Comparison of ENCODE assay signal across 8 cellular contexts in genomic region chr7:82729172-82730030, GRCh38.
DNase-seq lines count a peak whose midpoint lies in the region; ATAC-seq and TF ChIP-seq lines count a peak whose summit lies in the region.

No MANE protein-coding gene starts in this region.

- H3K4me1 ChIP-seq in HAP-1 (no peaks in the 10 kb centered on the region), NT2/D1 (ENCODE audit: insufficient read depth, insufficient read length) (no peaks in the 10 kb centered on the region), parathyroid adenoma (no peaks in the 10 kb centered on the region), gastrocnemius medialis (no peaks in the 10 kb centered on the region)

- H3K4me2 ChIP-seq in parathyroid adenoma (ENCODE audit: low read length), result no peak overlapping the region

- intact Hi-C loops in dorsolateral prefrontal cortex (cut with DNase I), result loop anchor here (10.0 kb wide), 3 partner anchors 685 to 1255 kb away; no protein-coding TSS in a partner anchor
- intact Hi-C loops in gastrocnemius medialis (cut with DNase I; ENCODE audit: low total_unique reads), result loop anchor here (5.0 kb wide), 1 partner anchor 1247 kb away; no protein-coding TSS in a partner anchor

- H3K36me3 ChIP-seq in HAP-1 (replicated peaks) (no peaks in the 10 kb centered on the region), NT2/D1 (ENCODE audit: insufficient read depth, insufficient read length, low read length) (no peaks in the 10 kb centered on the region), parathyroid adenoma (ENCODE audit: control insufficient read depth, insufficient read depth, low read length) (no peaks in the 10 kb centered on the region), gastrocnemius medialis (no peaks in the 10 kb centered on the region)

- DNase-seq in Ammon's horn (ENCODE audit: low spot score), result peak; percentile 8
- DNase-seq in HAP-1 (ENCODE audit: low spot score in 2 of 2), result peak; percentile 53 to 59
- peak; percentile 32 for DNase-seq in NT2/D1 (ENCODE audit: low read depth, low spot score)
- DNase-seq in dorsolateral prefrontal cortex, result no peak
- DNase-seq in gastrocnemius medialis, result no peak

- TF ChIP-seq CTCF in dorsolateral prefrontal cortex (IDR thresholded peaks at IDR 0.05 in 54 of 56, conservative IDR thresholded peaks at IDR 0.05 in 2 of 56; ENCODE audit: low read depth in 1 of 56, partially characterized antibody in 56 of 56) (peak in 54 of 56 donors; percentile 17 to 64 (median 46)), parathyroid adenoma (IDR thresholded peaks at IDR 0.05) (peak; percentile 37), gastrocnemius medialis (IDR thresholded peaks at IDR 0.05 in 4 of 5, conservative IDR thresholded peaks at IDR 0.05 in 1 of 5) (peak in 2 of 5 experiments; percentile 12 to 35)

- H3K27ac ChIP-seq in dorsolateral prefrontal cortex, result no peak overlapping the region
- H3K27ac ChIP-seq in parathyroid adenoma, result no peak overlapping the region
- H3K27ac ChIP-seq in gastrocnemius medialis, result no peak overlapping the region

- H3K9ac ChIP-seq in NT2/D1 (ENCODE audit: insufficient read length, low read depth) (no peak overlapping the region), parathyroid adenoma (no peak overlapping the region)

- H3K27me3 ChIP-seq in HAP-1 (ENCODE audit: low read depth) (no peaks in the 10 kb centered on the region), NT2/D1 (ENCODE audit: insufficient read depth, insufficient read length) (no peaks in the 10 kb centered on the region), dorsolateral prefrontal cortex (no peaks in the 10 kb centered on the region), parathyroid adenoma (ENCODE audit: control insufficient read depth, insufficient read depth, low read length) (no peaks in the 10 kb centered on the region), gastrocnemius medialis (no peaks in the 10 kb centered on the region)

- H3K4me3 ChIP-seq in HAP-1 (no peak overlapping the region), NT2/D1 (ENCODE audit: insufficient read length, low read depth) (no peak overlapping the region), dorsolateral prefrontal cortex (no peak overlapping the region), parathyroid adenoma (ENCODE audit: low read depth, low read length) (no peak overlapping the region), gastrocnemius medialis (no peak overlapping the region)

- no peak for TF ChIP-seq POLR2A in gastrocnemius medialis (IDR thresholded peaks at IDR 0.05)

- no peak overlapping the region for H2AFZ ChIP-seq in parathyroid adenoma

- in situ Hi-C loops in HAP-1 (cut with MboI; ENCODE audit: low sequenced_read_pairs), result loop anchor here (10.0 to 25.0 kb wide), 3 partner anchors 125 to 1242 kb away; no protein-coding TSS in a partner anchor
- in situ Hi-C loops in gastrocnemius medialis (cut with MboI; ENCODE audit: low sequenced_read_pairs in 4 of 4), result no loop called here

- ATAC-seq in gastrocnemius medialis (no peak), HG02623 (IDR thresholded peaks at IDR 0.05; ENCODE audit: unreplicated experiment) (no peak), HG03196 (IDR thresholded peaks at IDR 0.05; ENCODE audit: unreplicated experiment) (no peak)

- no peaks in the 10 kb centered on the region for H3K79me2 ChIP-seq in parathyroid adenoma

- H3K9me3 ChIP-seq in HAP-1 (no peaks in the 10 kb centered on the region), NT2/D1 (ENCODE audit: insufficient read depth, low read length) (no peaks in the 10 kb centered on the region), parathyroid adenoma (ENCODE audit: control insufficient read depth, low read length) (no peaks in the 10 kb centered on the region), gastrocnemius medialis (no peaks in the 10 kb centered on the region)

Comparison
In these comparisons a context has a peak if more than half of its experiments do, and no peak if none do; other contexts are left out.
1. DNase-seq: peak in Ammon's horn (single experiment), HAP-1 (2 of 2) and NT2/D1 (single experiment); none in dorsolateral prefrontal cortex (0 of 10) and gastrocnemius medialis (0 of 2).